In genomic region chr3:53803124-53803815, GRCh38 we compare ENCODE assay signal across 22 cellular contexts. TPM values are rescaled to one million over a fixed set of nuclear protein-coding genes. Genes with fewer than 3 reads are reported as not detected.
DNase-seq lines count a peak whose midpoint lies in the region; ATAC-seq and TF ChIP-seq lines count a peak whose summit lies in the region.
"Had no signal": no experiment of that assay in that cellular context is flagged by ENCODE, and none has a peak within 500 bp of the region (broad histone marks: within the 10 kb centered on the region; RNA-seq: fewer than 3 reads in every experiment).

No MANE protein-coding gene starts in this region.

- peak; percentile 7 for DNase-seq in DMS79 treated with DMSO at 0.1 percent for 48 hours (lab: John Stamatoyannopoulos, UW)
- DNase-seq in HFFc6: no peak
- peak; percentile 6 for DNase-seq in glutamatergic neuron
- DNase-seq in sciatic nerve (ENCODE audit: low spot score): peak; percentile 31
- DNase-seq in activated CD8-positive, alpha-beta memory T cell treated with anti-CD3 and anti-CD28 coated beads, Interleukin-2, amount 50 U/mL, for 48 hours: no peak
- DNase-seq in hypothalamus (lab: John Stamatoyannopoulos, UW): no peak
- no peak for DNase-seq in NCI-H2171 (lab: John Stamatoyannopoulos, UW)
- DNase-seq: activated CD4-positive, alpha-beta T cell treated with anti-CD3 and anti-CD28 coated beads, Interleukin-2, amount 50 U/mL, for 4 hours; activated naive CD4-positive, alpha-beta T cell treated with anti-CD3 and anti-CD28 coated beads, Interleukin-2, amount 10 ng/mL, durations not matched to agents 7 days and 5 days; Calu3; effector memory CD4-positive, alpha-beta T cell; EL; erythroblast; KBM-7; MM.1S; NCI-H1436; NCI-H774; stimulated activated CD4-positive, alpha-beta T cell treated with anti-CD3 and anti-CD28 coated beads, Interleukin-15, amount 100 ng/mL, for 24 hours; stimulated activated naive CD4-positive, alpha-beta T cell had no signal

- H3K4me3 Mint-ChIP-seq in HFFc6 (no peak overlapping the region), glutamatergic neuron (ENCODE audit: unreplicated experiment) (no peak overlapping the region)
- H3K4me3 Mint-ChIP-seq: activated naive CD4-positive, alpha-beta T cell treated with anti-CD3 and anti-CD28 coated beads, Interleukin-2, amount 10 ng/mL, durations not matched to agents 7 days and 5 days; brain; memory B cell had no signal

- no peak for TF ChIP-seq CTCF in HFFc6 (IDR thresholded peaks at IDR 0.05)
- no peak for TF ChIP-seq CTCF in glutamatergic neuron (IDR thresholded peaks at IDR 0.05; ENCODE audit: partially characterized antibody, unreplicated experiment)

- no peak for ATAC-seq in sciatic nerve

- intact Hi-C loops in sciatic nerve (cut with DNase I): no loop called here

- H3K4me1 Mint-ChIP-seq in HFFc6 (ENCODE audit: low read depth) (peaks cover 43% of the 10 kb centered on the region), glutamatergic neuron (ENCODE audit: low read depth, unreplicated experiment) (peaks cover 13% of the 10 kb centered on the region)
- H3K4me1 Mint-ChIP-seq: activated naive CD4-positive, alpha-beta T cell treated with anti-CD3 and anti-CD28 coated beads, Interleukin-2, amount 10 ng/mL, durations not matched to agents 7 days and 5 days had no signal

- H3K27ac Mint-ChIP-seq in HFFc6 (peak overlapping the region; percentile 97), glutamatergic neuron (ENCODE audit: unreplicated experiment) (no peak overlapping the region)
- H3K27ac Mint-ChIP-seq: activated naive CD4-positive, alpha-beta T cell treated with anti-CD3 and anti-CD28 coated beads, Interleukin-2, amount 10 ng/mL, durations not matched to agents 7 days and 5 days; memory B cell had no signal

- H3K27me3 Mint-ChIP-seq in HFFc6 (ENCODE audit: insufficient read depth) (peaks cover 3% of the 10 kb centered on the region), glutamatergic neuron (ENCODE audit: unreplicated experiment) (peaks cover 4% of the 10 kb centered on the region)

- no peaks in the 10 kb centered on the region for H3K9me3 Mint-ChIP-seq in HFFc6
- peaks cover 2% of the 10 kb centered on the region for H3K9me3 Mint-ChIP-seq in glutamatergic neuron (ENCODE audit: unreplicated experiment)
- H3K9me3 Mint-ChIP-seq: activated naive CD4-positive, alpha-beta T cell treated with anti-CD3 and anti-CD28 coated beads, Interleukin-2, amount 10 ng/mL, durations not matched to agents 7 days and 5 days; brain; memory B cell had no signal

- H3K36me3 Mint-ChIP-seq in HFFc6 (ENCODE audit: low read depth) (no peaks in the 10 kb centered on the region), glutamatergic neuron (ENCODE audit: unreplicated experiment) (no peaks in the 10 kb centered on the region)
- H3K36me3 Mint-ChIP-seq: activated naive CD4-positive, alpha-beta T cell treated with anti-CD3 and anti-CD28 coated beads, Interleukin-2, amount 10 ng/mL, durations not matched to agents 7 days and 5 days; brain; memory B cell had no signal

RNA-seq across cellular contexts. Expression of gene CHDH, which starts 42.9 kb away (rescaled TPM):
- total RNA-seq in HFFc6 (2021; fragmentation: NEBNext Ultra II Directional; extraction: Animal tissue kit (Norgen Biotek cat#: 25700)): not detected
- total RNA-seq in glutamatergic neuron (ENCODE audit: unreplicated experiment) (0.61 TPM), sciatic nerve (7.3 TPM)

RNA-seq across cellular contexts. Expression of gene IL17RB, which starts 43.1 kb away (rescaled TPM):
- not detected for total RNA-seq in HFFc6 (2021; fragmentation: NEBNext Ultra II Directional; extraction: Animal tissue kit (Norgen Biotek cat#: 25700))
- 0.78 TPM for total RNA-seq in glutamatergic neuron (ENCODE audit: unreplicated experiment)
- total RNA-seq in sciatic nerve: 5.1 TPM
- total RNA-seq: myocyte had no signal

Comparison
In these comparisons a context has a peak if more than half of its experiments do, and no peak if none do; other contexts are left out.
1. DNase-seq: peak in DMS79 treated with DMSO at 0.1 percent for 48 hours (single experiment), glutamatergic neuron (single experiment) and sciatic nerve (single experiment); none in HFFc6 (single experiment), activated CD8-positive, alpha-beta memory T cell treated with anti-CD3 and anti-CD28 coated beads, Interleukin-2, amount 50 U/mL, for 48 hours (single experiment), hypothalamus (0 of 51) and NCI-H2171 (single experiment).